1 cellular context compared by ENCODE assay signal in genomic region chr3:45120615-45121158, GRCh38.
TF ChIP-seq lines count a peak whose summit lies in the region.

No MANE protein-coding gene starts in this region.

TF ChIP-seq in H1, 55 proteins besides CTCF, POLR2A, EP300 and RAD21:
- TF ChIP-seq SIRT6 (IDR thresholded peaks at IDR 0.05; ENCODE audit: low read length) (no peak), GTF2F1 (IDR thresholded peaks at IDR 0.05; ENCODE audit: borderline replicate concordance, low read depth, low read length) (no peak), E2F6 (IDR thresholded peaks at IDR 0.05) (no peak), HDAC2 (IDR thresholded peaks at IDR 0.05; ENCODE audit: borderline replicate concordance in 1 of 2, low read depth in 2 of 2, low read length in 2 of 2) (peak in 1 of 2 experiments; percentile 34; a peak in 1 of 4 replicates), KDM1A (IDR thresholded peaks at IDR 0.05; ENCODE audit: borderline replicate concordance, low read length) (peak; percentile 58; the same call in 1 of the 2 replicates), CHD2 (IDR thresholded peaks at IDR 0.05; ENCODE audit: low read length) (0 out of 2 replicates have a peak, but pooled peaks have one; percentile 22), RBBP5 (IDR thresholded peaks at IDR 0.05; ENCODE audit: borderline replicate concordance, low read depth, low read length) (no peak), KDM4A (IDR thresholded peaks at IDR 0.05; ENCODE audit: low read depth, low read length, severe bottlenecking) (no peak)
TF ChIP-seq in H1: peak in this region for 3.
